Comparison of ENCODE assay signal across 1 cellular context in genomic region chr2:235024191-235024611, GRCh38.
TF ChIP-seq lines count a peak whose summit lies in the region.

No MANE protein-coding gene starts in this region.

TF ChIP-seq in HepG2, 621 proteins besides CTCF, POLR2A, EP300 and RAD21 (continued from another document):
- TF ChIP-seq SP1 (IDR thresholded peaks at IDR 0.05) (no peak), SP1 (CRISPR knock-in tag; IDR thresholded peaks at IDR 0.05) (no peak), ZBTB40 (IDR thresholded peaks at IDR 0.05) (no peak), ZBTB40 (CRISPR knock-in tag; IDR thresholded peaks at IDR 0.05) (no peak), TERF1 (CRISPR knock-in tag; IDR thresholded peaks at IDR 0.05) (no peak), POLR2AphosphoS5 (IDR thresholded peaks at IDR 0.05; ENCODE audit: low read depth, low read length) (0 out of 2 replicates have a peak, but pooled peaks have one; percentile 14), NFE2L2 (IDR thresholded peaks at IDR 0.05; ENCODE audit: low read length) (no peak), ZFX (CRISPR knock-in tag; IDR thresholded peaks at IDR 0.05; ENCODE audit: low read depth) (no peak), ZBTB42 (CRISPR knock-in tag; IDR thresholded peaks at IDR 0.05) (no peak)
TF ChIP-seq in HepG2: peak in this region for 2.
